ENCODE assay signal across 1 cellular context in genomic region chr1:1033009-1033587, GRCh38.
TF ChIP-seq lines count a peak whose summit lies in the region.

No MANE protein-coding gene starts in this region.

TF ChIP-seq in HepG2, 621 proteins besides CTCF, POLR2A, EP300 and RAD21:
- TF ChIP-seq HNRNPK (IDR thresholded peaks at IDR 0.05; ENCODE audit: low read depth, low read length, poor library complexity, severe bottlenecking): no peak
- peak; percentile 38 for TF ChIP-seq STAG1 (CRISPR knock-in tag; IDR thresholded peaks at IDR 0.05)
- TF ChIP-seq JUND (CRISPR knock-in tag; IDR thresholded peaks at IDR 0.05): no peak
- TF ChIP-seq, protein P1, sequence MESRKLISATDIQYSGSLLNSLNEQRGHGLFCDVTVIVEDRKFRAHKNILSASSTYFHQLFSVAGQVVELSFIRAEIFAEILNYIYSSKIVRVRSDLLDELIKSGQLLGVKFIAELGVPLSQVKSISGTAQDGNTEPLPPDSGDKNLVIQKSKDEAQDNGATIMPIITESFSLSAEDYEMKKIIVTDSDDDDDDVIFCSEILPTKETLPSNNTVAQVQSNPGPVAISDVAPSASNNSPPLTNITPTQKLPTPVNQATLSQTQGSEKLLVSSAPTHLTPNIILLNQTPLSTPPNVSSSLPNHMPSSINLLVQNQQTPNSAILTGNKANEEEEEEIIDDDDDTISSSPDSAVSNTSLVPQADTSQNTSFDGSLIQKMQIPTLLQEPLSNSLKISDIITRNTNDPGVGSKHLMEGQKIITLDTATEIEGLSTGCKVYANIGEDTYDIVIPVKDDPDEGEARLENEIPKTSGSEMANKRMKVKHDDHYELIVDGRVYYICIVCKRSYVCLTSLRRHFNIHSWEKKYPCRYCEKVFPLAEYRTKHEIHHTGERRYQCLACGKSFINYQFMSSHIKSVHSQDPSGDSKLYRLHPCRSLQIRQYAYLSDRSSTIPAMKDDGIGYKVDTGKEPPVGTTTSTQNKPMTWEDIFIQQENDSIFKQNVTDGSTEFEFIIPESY (CRISPR knock-in tag; IDR thresholded peaks at IDR 0.05): peak; percentile 65
- no peak for TF ChIP-seq RBM22 (optimal IDR thresholded peaks at IDR 0.05; ENCODE audit: low read length)
- TF ChIP-seq RBFOX2 (IDR thresholded peaks at IDR 0.05; ENCODE audit: low read depth, low read length): peak; percentile 55; the same call in 1 of the 2 replicates
- TF ChIP-seq, protein P2, sequence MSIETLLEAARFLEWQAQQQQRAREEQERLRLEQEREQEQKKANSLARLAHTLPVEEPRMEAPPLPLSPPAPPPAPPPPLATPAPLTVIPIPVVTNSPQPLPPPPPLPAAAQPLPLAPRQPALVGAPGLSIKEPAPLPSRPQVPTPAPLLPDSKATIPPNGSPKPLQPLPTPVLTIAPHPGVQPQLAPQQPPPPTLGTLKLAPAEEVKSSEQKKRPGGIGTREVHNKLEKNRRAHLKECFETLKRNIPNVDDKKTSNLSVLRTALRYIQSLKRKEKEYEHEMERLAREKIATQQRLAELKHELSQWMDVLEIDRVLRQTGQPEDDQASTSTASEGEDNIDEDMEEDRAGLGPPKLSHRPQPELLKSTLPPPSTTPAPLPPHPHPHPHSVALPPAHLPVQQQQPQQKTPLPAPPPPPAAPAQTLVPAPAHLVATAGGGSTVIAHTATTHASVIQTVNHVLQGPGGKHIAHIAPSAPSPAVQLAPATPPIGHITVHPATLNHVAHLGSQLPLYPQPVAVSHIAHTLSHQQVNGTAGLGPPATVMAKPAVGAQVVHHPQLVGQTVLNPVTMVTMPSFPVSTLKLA (IDR thresholded peaks at IDR 0.05): no peak
- no peak for TF ChIP-seq ZSCAN30 (CRISPR knock-in tag; IDR thresholded peaks at IDR 0.05)
